ENCODE assay signal across 6 cellular contexts in the genomic region with DNA sequence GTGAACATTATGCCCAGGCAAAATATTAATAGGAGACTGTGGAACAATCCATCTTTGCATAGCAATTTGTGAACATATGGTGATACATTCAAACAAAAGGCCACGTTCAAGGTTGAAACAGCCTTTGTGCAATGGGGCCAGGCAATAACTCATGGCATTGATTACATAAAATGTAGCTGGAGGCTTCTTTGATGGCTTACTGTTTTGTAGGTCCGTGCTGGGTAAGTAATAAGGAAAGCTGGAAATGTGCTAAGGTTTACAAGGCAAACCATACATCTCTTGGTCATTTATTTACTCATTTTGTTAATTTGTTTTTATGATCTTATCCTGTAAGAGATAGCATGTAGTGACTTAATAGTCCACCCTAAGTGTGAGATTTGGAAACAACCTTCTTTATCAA.
"Had no signal": no experiment of that assay in that cellular context is flagged by ENCODE, and none has a peak within 500 bp of the region (broad histone marks: within the 10 kb centered on the region; RNA-seq: fewer than 3 reads in every experiment).

No MANE protein-coding gene starts in this region.

- H3K27me3 Mint-ChIP-seq: IgD-negative memory B cell had no signal

- H3K4me1 Mint-ChIP-seq: IgD-negative memory B cell had no signal

- H3K36me3 Mint-ChIP-seq: IgD-negative memory B cell had no signal

- H3K4me3 Mint-ChIP-seq: IgD-negative memory B cell had no signal

- ATAC-seq: HepG2, K562 had no signal

- DNase-seq: IMR-90, KBM-7 had no signal

- H3K27ac ChIP-seq: HL-60 had no signal

- H3K4me3 ChIP-seq: K562 had no signal

- H3K27ac Mint-ChIP-seq: IgD-negative memory B cell had no signal
